Comparison of ENCODE assay signal across 10 cellular contexts in genomic region chr5:78591227-78591626, GRCh38. TPM values are rescaled to one million over a fixed set of nuclear protein-coding genes. Genes with fewer than 3 reads are reported as not detected.
DNase-seq lines count a peak whose midpoint lies in the region; ATAC-seq and TF ChIP-seq lines count a peak whose summit lies in the region.
"Had no signal": no experiment of that assay in that cellular context is flagged by ENCODE, and none has a peak within 500 bp of the region (broad histone marks: within the 10 kb centered on the region; RNA-seq: fewer than 3 reads in every experiment).

No MANE protein-coding gene starts in this region.

- ATAC-seq in foreskin keratinocyte: peak; percentile 26
- no peak for ATAC-seq in thoracic aorta (ENCODE audit: insufficient number of reproducible peaks, low FRiP score, low read depth)
- no peak for ATAC-seq in HG03439 (IDR thresholded peaks at IDR 0.05; ENCODE audit: unreplicated experiment)
- no peak for ATAC-seq in stimulated activated naive CD8-positive, alpha-beta T cell treated with anti-CD3 and anti-CD28 coated beads, Interleukin-15, amount 100 ng/mL, for 72 hours
- ATAC-seq: activated T-helper 17 cell treated with anti-CD3 and anti-CD28 coated beads, Interleukin-2, amount 50 U/mL, for 72 hours had no signal

- H3K27ac ChIP-seq in foreskin keratinocyte (peak overlapping the region; percentile 83), thoracic aorta (peak overlapping the region in 1 of 2 donors; percentile 22)

- H3K4me1 Mint-ChIP-seq in stimulated activated naive CD8-positive, alpha-beta T cell treated with anti-CD3 and anti-CD28 coated beads, Interleukin-15, amount 100 ng/mL, for 72 hours: peaks cover 1% of the 10 kb centered on the region
- H3K4me1 Mint-ChIP-seq: activated T-helper 17 cell treated with anti-CD3 and anti-CD28 coated beads, Interleukin-2, amount 50 U/mL, for 72 hours had no signal

- TF ChIP-seq CTCF in foreskin keratinocyte (conservative IDR thresholded peaks at IDR 0.05): no peak
- TF ChIP-seq CTCF in thoracic aorta (IDR thresholded peaks at IDR 0.05): no peak

- H3K27me3 Mint-ChIP-seq in stimulated activated naive CD8-positive, alpha-beta T cell treated with anti-CD3 and anti-CD28 coated beads, Interleukin-15, amount 100 ng/mL, for 72 hours: peaks cover 14% of the 10 kb centered on the region

- H3K4me3 Mint-ChIP-seq in stimulated activated naive CD8-positive, alpha-beta T cell treated with anti-CD3 and anti-CD28 coated beads, Interleukin-15, amount 100 ng/mL, for 72 hours: no peak overlapping the region
- H3K4me3 Mint-ChIP-seq: activated T-helper 17 cell treated with anti-CD3 and anti-CD28 coated beads, Interleukin-2, amount 50 U/mL, for 72 hours had no signal

- H3K9me3 ChIP-seq in adipocyte (ENCODE audit: control insufficient read depth, low read length): no peaks in the 10 kb centered on the region
- no peaks in the 10 kb centered on the region for H3K9me3 ChIP-seq in thoracic aorta
- H3K9me3 ChIP-seq: prostate gland had no signal

- H3K4me3 ChIP-seq in adipocyte (ENCODE audit: low read length): peak overlapping the region; percentile 33
- H3K4me3 ChIP-seq in thoracic aorta: peak overlapping the region; percentile 38
- H3K4me3 ChIP-seq: prostate gland had no signal

- no peak overlapping the region for H3K27ac Mint-ChIP-seq in stimulated activated naive CD8-positive, alpha-beta T cell treated with anti-CD3 and anti-CD28 coated beads, Interleukin-15, amount 100 ng/mL, for 72 hours
- H3K27ac Mint-ChIP-seq: activated T-helper 17 cell treated with anti-CD3 and anti-CD28 coated beads, Interleukin-2, amount 50 U/mL, for 72 hours had no signal

- peak overlapping the region; percentile 7 for H3K9ac ChIP-seq in adipocyte (ENCODE audit: low read length)

- no peaks in the 10 kb centered on the region for H3K27me3 ChIP-seq in adipocyte (replicated peaks; ENCODE audit: control insufficient read depth, insufficient read depth, low read length)
- no peaks in the 10 kb centered on the region for H3K27me3 ChIP-seq in foreskin keratinocyte
- H3K27me3 ChIP-seq in thoracic aorta (replicated peaks; ENCODE audit: insufficient read depth): no peaks in the 10 kb centered on the region

- peaks cover 81% of the 10 kb centered on the region for H3K4me1 ChIP-seq in adipocyte (ENCODE audit: control insufficient read depth, insufficient read depth, low read length)
- H3K4me1 ChIP-seq in foreskin keratinocyte: peaks cover 31% of the 10 kb centered on the region
- peaks cover 50 to 80% of the 10 kb centered on the region in 2 donors for H3K4me1 ChIP-seq in thoracic aorta (ENCODE audit: control insufficient read depth in 1 of 2, low read depth in 2 of 2)
- H3K4me1 ChIP-seq: prostate gland had no signal

- H3K36me3 ChIP-seq in adipocyte (ENCODE audit: control insufficient read depth, insufficient read depth, low read length, severe bottlenecking) (no peaks in the 10 kb centered on the region), thoracic aorta (no peaks in the 10 kb centered on the region)
- H3K36me3 ChIP-seq: prostate gland had no signal

- peaks cover 0 to 2% of the 10 kb centered on the region in 2 donors for H3K9me3 Mint-ChIP-seq in stimulated activated naive CD8-positive, alpha-beta T cell treated with anti-CD3 and anti-CD28 coated beads, Interleukin-15, amount 100 ng/mL, for 72 hours
- H3K9me3 Mint-ChIP-seq: activated T-helper 17 cell treated with anti-CD3 and anti-CD28 coated beads, Interleukin-2, amount 50 U/mL, for 72 hours had no signal

- DNase-seq in HCEC 1CT (peak; percentile 98), adipocyte (ENCODE audit: low read depth) (peak; percentile 65), foreskin keratinocyte (peak; percentile 54 to 73), thoracic aorta (ENCODE audit: low spot score) (no peak), NCI-H2081 (lab: John Stamatoyannopoulos, UW) (no peak)
- DNase-seq in stimulated activated naive CD8-positive, alpha-beta T cell treated with anti-CD3 and anti-CD28 coated beads, Interleukin-15, amount 100 ng/mL, for 72 hours: no peak
- DNase-seq: MM.1S had no signal

RNA-seq across cellular contexts. Expression of gene LHFPL2, which starts 57.3 kb away (rescaled TPM):
- total RNA-seq in foreskin keratinocyte (18.9 and 22.5 TPM in 2 replicates), thoracic aorta (10 to 100 TPM; 30.1 to 72.6 TPM)
- polyA plus RNA-seq in foreskin keratinocyte: 6.6 and 6.9 TPM in 2 replicates

Comparison
In these comparisons a context has a peak if more than half of its experiments do, and no peak if none do; other contexts are left out.
1. DNase-seq: peak in HCEC 1CT (single experiment), adipocyte (single experiment) and foreskin keratinocyte (2 of 2); none in thoracic aorta (single experiment), NCI-H2081 (0 of 2) and stimulated activated naive CD8-positive, alpha-beta T cell treated with anti-CD3 and anti-CD28 coated beads, Interleukin-15, amount 100 ng/mL, for 72 hours (0 of 2).